Comparison of ENCODE assay signal across 26 cellular contexts in genomic region chr1:7395251-7395650, GRCh38.
"Had no signal": no experiment of that assay in that cellular context is flagged by ENCODE, and none has a peak within 500 bp of the region (broad histone marks: within the 10 kb centered on the region; RNA-seq: fewer than 3 reads in every experiment).

No MANE protein-coding gene starts in this region.

- H3K27me3 ChIP-seq: neutrophil, right lobe of liver, sigmoid colon, stomach, thyroid gland, tibial nerve, upper lobe of left lung, vagina had no signal

- H3K27ac ChIP-seq: neutrophil, parathyroid adenoma, psoas muscle, right lobe of liver, sigmoid colon, stomach, thoracic aorta, thyroid gland, tibial nerve, upper lobe of left lung, vagina had no signal

- ATAC-seq: natural killer cell treated with Interleukin-12 subunit alpha and Interleukin-12 subunit beta and Interleukin-15 and Interleukin-18, amount 100 ng/mL, for 72 hours; psoas muscle; right cardiac atrium; right lobe of liver; stimulated activated effector memory CD8-positive, alpha-beta T cell treated with anti-CD3 and anti-CD28 coated beads, Interleukin-12 subunit alpha, Interleukin-12 subunit beta, amount 100 ng/mL, for 72 hours; stimulated activated naive B cell treated with anti-CD40 and anti-IgM and Interleukin-4, amounts not matched to agents 10 μg/mL and 1 μg/mL and 100 μg/mL, for 72 hours had no signal

- FAIRE-seq: small intestine, urothelium cell line had no signal

- H3K79me2 ChIP-seq: parathyroid adenoma had no signal

- H2AFZ ChIP-seq: parathyroid adenoma had no signal

- DNase-seq: nephron progenitor cell; nucleus accumbens; posterior cingulate gyrus; psoas muscle; right cardiac atrium; right lobe of liver; sigmoid colon; small intestine; stimulated activated CD4-positive, alpha-beta T cell treated with anti-CD3 and anti-CD28 coated beads, Interleukin-15, amount 100 ng/mL, for 24 hours; stimulated activated CD4-positive, alpha-beta T cell treated with anti-CD3 and anti-CD28 coated beads, Interleukin-2, amount 100 ng/mL, for 24 hours; stimulated activated CD4-positive, alpha-beta T cell treated with anti-CD3 and anti-CD28 coated beads, Interleukin-2, amount 100 ng/mL, for 48 hours; stimulated activated CD4-positive, alpha-beta T cell treated with anti-CD3 and anti-CD28 coated beads, Interleukin-4, amount 100 ng/mL, for 24 hours; stimulated activated naive B cell treated with anti-CD40 and anti-IgM and Interleukin-4, amounts not matched to agents 10 μg/mL and 1 μg/mL and 100 μg/mL, for 72 hours; stimulated activated naive CD4-positive, alpha-beta T cell treated with Interleukin-2 at 50 U/mL for 16 hours; stomach; thyroid gland; trophoblast cell; upper lobe of left lung had no signal

- H3K36me3 ChIP-seq: neutrophil, right lobe of liver, sigmoid colon, stomach, thoracic aorta, thyroid gland, tibial nerve, upper lobe of left lung, vagina had no signal

- H3K9me3 ChIP-seq: neutrophil, right lobe of liver, thyroid gland had no signal

- H3K9ac ChIP-seq: parathyroid adenoma had no signal

- H3K4me1 ChIP-seq: parathyroid adenoma, psoas muscle, right lobe of liver, stomach, thyroid gland, upper lobe of left lung, vagina had no signal

- H3K4me3 ChIP-seq: psoas muscle, right lobe of liver, sigmoid colon, stomach, thoracic aorta, thyroid gland, tibial nerve, upper lobe of left lung, vagina had no signal
